9 cellular contexts compared by ENCODE assay signal in the genomic region with DNA sequence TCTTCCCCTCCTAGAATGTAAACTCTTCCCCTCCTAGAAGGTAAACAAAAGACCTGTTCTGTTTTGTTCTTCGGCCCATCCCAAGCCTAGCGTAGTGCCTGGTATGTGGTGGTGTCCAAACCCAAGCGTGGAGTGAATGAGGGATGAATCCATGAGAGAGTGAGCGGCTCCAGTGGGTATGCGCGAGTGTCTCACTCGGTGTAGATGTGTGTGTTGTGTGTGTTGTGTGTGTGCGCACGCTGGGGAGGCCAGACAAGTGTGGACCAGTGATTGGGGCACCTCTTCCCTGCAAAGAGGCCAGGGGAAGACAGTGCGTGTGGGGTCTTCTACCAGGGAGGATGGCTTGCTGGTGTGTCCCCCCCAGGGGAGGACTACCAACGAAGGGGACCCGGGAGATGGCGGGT. TPM values are rescaled to one million over a fixed set of nuclear protein-coding genes. Genes with fewer than 3 reads are reported as not detected.
A peak's percentile ranks its signal among the peaks of the same experiment; 100 is the strongest.
DNase-seq lines count a peak whose midpoint lies in the region; ATAC-seq and TF ChIP-seq lines count a peak whose summit lies in the region.
"Had no signal": no experiment of that assay in that cellular context is flagged by ENCODE, and none has a peak within 500 bp of the region (broad histone marks: within the 10 kb centered on the region; RNA-seq: fewer than 3 reads in every experiment).

No MANE protein-coding gene starts in this region.

- no peak overlapping the region for H3K27ac Mint-ChIP-seq in activated CD8-positive, alpha-beta T cell treated with anti-CD3 and anti-CD28 coated beads, Interleukin-2, amount 10 ng/mL, durations not matched to agents 7 days and 5 days

- peaks cover 5% of the 10 kb centered on the region for H3K9me3 Mint-ChIP-seq in activated CD8-positive, alpha-beta T cell treated with anti-CD3 and anti-CD28 coated beads, Interleukin-2, amount 10 ng/mL, durations not matched to agents 7 days and 5 days (ENCODE audit: insufficient read depth)

- TF ChIP-seq POLR2A in gastrocnemius medialis (IDR thresholded peaks at IDR 0.05), result no peak

- WGBS in right cardiac atrium, result 57% methylated on average over 13 of the region's 13 CpGs

- H3K9ac ChIP-seq in ES-I3 (ENCODE audit: low read depth, low read length), result peak overlapping the region; percentile 71; the same call in 1 of the 2 replicates

- CTCF ChIA-PET in activated CD8-positive, alpha-beta T cell treated with anti-CD3 and anti-CD28 coated beads, Interleukin-2, amount 10 ng/mL, durations not matched to agents 7 days and 5 days (lab: Charles Lee), result no interaction called here

- H3K4me1 Mint-ChIP-seq in activated CD8-positive, alpha-beta T cell treated with anti-CD3 and anti-CD28 coated beads, Interleukin-2, amount 10 ng/mL, durations not matched to agents 7 days and 5 days (ENCODE audit: low read depth), result peaks cover 9% of the 10 kb centered on the region

- peak overlapping the region; percentile 16 for H3K4me3 Mint-ChIP-seq in activated CD8-positive, alpha-beta T cell treated with anti-CD3 and anti-CD28 coated beads, Interleukin-2, amount 10 ng/mL, durations not matched to agents 7 days and 5 days

- peaks cover 59% of the 10 kb centered on the region for H3K27me3 Mint-ChIP-seq in activated CD8-positive, alpha-beta T cell treated with anti-CD3 and anti-CD28 coated beads, Interleukin-2, amount 10 ng/mL, durations not matched to agents 7 days and 5 days (ENCODE audit: low read depth)

- no peak for DNase-seq in activated CD8-positive, alpha-beta T cell treated with anti-CD3 and anti-CD28 coated beads, Interleukin-2, amount 10 ng/mL, durations not matched to agents 7 days and 5 days
- no peak for DNase-seq in right cardiac atrium
- DNase-seq in gastrocnemius medialis, result no peak
- DNase-seq in GM20000 (ENCODE audit: low spot score), result no peak
- DNase-seq: stimulated activated CD4-positive, alpha-beta T cell treated with anti-CD3 and anti-CD28 coated beads, Interleukin-4, amount 100 ng/mL, for 24 hours had no signal

- peaks cover 11% of the 10 kb centered on the region for H3K4me1 ChIP-seq in ES-I3 (ENCODE audit: insufficient read depth, low read length)
- no peaks in the 10 kb centered on the region for H3K4me1 ChIP-seq in right cardiac atrium (ENCODE audit: control insufficient read depth, insufficient read depth, low read length)
- H3K4me1 ChIP-seq in gastrocnemius medialis, result peaks cover 0 to 3% of the 10 kb centered on the region in 2 donors

- H3K27me3 ChIP-seq in right cardiac atrium (ENCODE audit: control insufficient read depth, insufficient read depth) (no peaks in the 10 kb centered on the region), gastrocnemius medialis (peaks cover 6 to 22% (median 9%) of the 10 kb centered on the region in 3 donors)

- 0 out of 2 replicates have a peak, but pooled peaks cover 6% of the 10 kb centered on the region for H3K9me3 ChIP-seq in ES-I3 (ENCODE audit: control insufficient read depth, insufficient read depth, low read length)
- H3K9me3 ChIP-seq in right cardiac atrium (ENCODE audit: control insufficient read depth, low read length), result no peaks in the 10 kb centered on the region
- no peaks in the 10 kb centered on the region for H3K9me3 ChIP-seq in gastrocnemius medialis

- ATAC-seq in activated CD8-positive, alpha-beta T cell treated with anti-CD3 and anti-CD28 coated beads, Interleukin-2, amount 10 ng/mL, durations not matched to agents 7 days and 5 days, result no peak
- peak in 1 of 2 donors; percentile 41 for ATAC-seq in right cardiac atrium
- no peak for ATAC-seq in gastrocnemius medialis
- no peak for ATAC-seq in GM21786 (IDR thresholded peaks at IDR 0.05; ENCODE audit: unreplicated experiment)
- ATAC-seq in GM21737 (IDR thresholded peaks at IDR 0.05; ENCODE audit: unreplicated experiment), result no peak
- no peak for ATAC-seq in HG03045 (IDR thresholded peaks at IDR 0.05; ENCODE audit: unreplicated experiment)

- intact Hi-C loops in right cardiac atrium (cut with DNase I) (no loop called here), gastrocnemius medialis (cut with DNase I; ENCODE audit: low total_unique reads) (no loop called here)

- POLR2A ChIA-PET in activated CD8-positive, alpha-beta T cell treated with anti-CD3 and anti-CD28 coated beads, Interleukin-2, amount 10 ng/mL, durations not matched to agents 7 days and 5 days (lab: Charles Lee), result no interaction called here

- H3K36me3 ChIP-seq in ES-I3 (ENCODE audit: insufficient read depth, low read length), result no peaks in the 10 kb centered on the region
- no peaks in the 10 kb centered on the region for H3K36me3 ChIP-seq in gastrocnemius medialis

- H3K36me3 Mint-ChIP-seq in activated CD8-positive, alpha-beta T cell treated with anti-CD3 and anti-CD28 coated beads, Interleukin-2, amount 10 ng/mL, durations not matched to agents 7 days and 5 days (ENCODE audit: low read depth), result no peaks in the 10 kb centered on the region

- H3K4me3 ChIP-seq in right cardiac atrium (ENCODE audit: low read length) (peak overlapping the region; percentile 69), gastrocnemius medialis (peak overlapping the region; percentile 53 to 65 (median 60))

- TF ChIP-seq CTCF in gastrocnemius medialis (IDR thresholded peaks at IDR 0.05 in 4 of 5, conservative IDR thresholded peaks at IDR 0.05 in 1 of 5) (no peak), GM20000 (IDR thresholded peaks at IDR 0.05; ENCODE audit: extremely low read depth, missing control alignments) (no peak)

- H3K27ac ChIP-seq in right cardiac atrium (ENCODE audit: low read length) (no peak overlapping the region), gastrocnemius medialis (peak overlapping the region; percentile 33 to 67 (median 62))

- in situ Hi-C loops in gastrocnemius medialis (cut with MboI; ENCODE audit: low sequenced_read_pairs in 4 of 4), result no loop called here

RNA-seq across cellular contexts. Expression of a gene that starts 0.4 kb away (rescaled TPM):
- not detected for total RNA-seq in activated CD8-positive, alpha-beta T cell treated with anti-CD3 and anti-CD28 coated beads, Interleukin-2, amount 10 ng/mL, durations not matched to agents 7 days and 5 days
- 1 to 10 TPM; 6.7 to 8.5 (median 7.6) TPM for total RNA-seq in right cardiac atrium
- 4.6 TPM for polyA plus RNA-seq in right cardiac atrium
- total RNA-seq in gastrocnemius medialis, result 1 to 10 TPM in 3 of 4 donors, under 1 TPM in 1; 0.36 to 4.0 (median 2.4) TPM

RNA-seq across cellular contexts. Expression of a gene that starts 19.8 kb away (rescaled TPM):
- 10 to 100 TPM; 15.8 to 15.9 TPM for total RNA-seq in activated CD8-positive, alpha-beta T cell treated with anti-CD3 and anti-CD28 coated beads, Interleukin-2, amount 10 ng/mL, durations not matched to agents 7 days and 5 days
- total RNA-seq in right cardiac atrium (1 to 10 TPM; 8.5 to 9.9 (median 9.3) TPM), gastrocnemius medialis (10 to 100 TPM in 3 of 4 donors, 1 to 10 TPM in 1; 8.3 to 17.7 (median 10.9) TPM)
- 6.8 TPM for polyA plus RNA-seq in right cardiac atrium

RNA-seq across cellular contexts. Expression of a gene that starts 57.8 kb away (rescaled TPM):
- total RNA-seq in activated CD8-positive, alpha-beta T cell treated with anti-CD3 and anti-CD28 coated beads, Interleukin-2, amount 10 ng/mL, durations not matched to agents 7 days and 5 days, result not detected
- total RNA-seq in right cardiac atrium, result 1 to 10 TPM in 1 of 4 donors, under 1 TPM in 3; 0.35 to 1.5 (median 0.51) TPM
- polyA plus RNA-seq in right cardiac atrium, result 0.50 TPM
- 1 to 10 TPM in 2 of 4 donors, under 1 TPM in 2; 0.20 to 2.8 (median 1.1) TPM for total RNA-seq in gastrocnemius medialis
